ENCODE assay signal across 15 cellular contexts in genomic region chr4:119246177-119246576, GRCh38.
"Had no signal": no experiment of that assay in that cellular context is flagged by ENCODE, and none has a peak within 500 bp of the region (broad histone marks: within the 10 kb centered on the region; RNA-seq: fewer than 3 reads in every experiment).

No MANE protein-coding gene starts in this region.

- H3K9me3 Mint-ChIP-seq: activated B cell treated with CpG ODN at 0.5 μM for 24 hours; activated CD4-positive, alpha-beta T cell treated with anti-CD3 and anti-CD28 coated beads, Interleukin-2, amount 10 ng/mL, durations not matched to agents 24 days and 14 days; activated naive CD4-positive, alpha-beta T cell treated with anti-CD3 and anti-CD28 coated beads, Interleukin-2, amount 10 ng/mL, durations not matched to agents 7 days and 5 days; activated T-helper 17 cell treated with anti-CD3 and anti-CD28 coated beads, Interleukin-2, amount 50 U/mL, for 72 hours; natural killer cell had no signal

- H3K27me3 Mint-ChIP-seq: activated B cell treated with CpG ODN at 0.5 μM for 24 hours; activated CD4-positive, alpha-beta T cell treated with anti-CD3 and anti-CD28 coated beads, Interleukin-2, amount 10 ng/mL, durations not matched to agents 24 days and 14 days; activated naive CD4-positive, alpha-beta T cell treated with anti-CD3 and anti-CD28 coated beads, Interleukin-2, amount 10 ng/mL, durations not matched to agents 7 days and 5 days; activated T-helper 17 cell treated with anti-CD3 and anti-CD28 coated beads, Interleukin-2, amount 50 U/mL, for 72 hours had no signal

- H3K9me3 ChIP-seq: ascending aorta, colonic mucosa, esophagus squamous epithelium, tibial artery had no signal

- H3K4me3 ChIP-seq: ascending aorta, cardiac muscle cell, colonic mucosa, esophagus squamous epithelium, tibial artery had no signal

- H3K27me3 ChIP-seq: ascending aorta, cardiac muscle cell, colonic mucosa, esophagus squamous epithelium, tibial artery had no signal

- H3K27ac ChIP-seq: ascending aorta, cardiac muscle cell, colonic mucosa, esophagus squamous epithelium, tibial artery had no signal

- DNase-seq: activated B cell treated with CpG ODN at 0.5 μM for 24 hours; activated CD4-positive, alpha-beta T cell treated with anti-CD3 and anti-CD28 coated beads, Interleukin-2, amount 10 ng/mL, durations not matched to agents 24 days and 14 days; activated naive CD4-positive, alpha-beta T cell treated with anti-CD3 and anti-CD28 coated beads, Interleukin-2, amount 10 ng/mL, durations not matched to agents 7 days and 5 days; colonic mucosa; esophagus squamous epithelium; glutamatergic neuron; natural killer cell; retina; stimulated activated CD4-positive, alpha-beta T cell treated with anti-CD3 and anti-CD28 coated beads, Interleukin-2, amount 100 ng/mL, for 48 hours; stimulated activated naive CD4-positive, alpha-beta T cell; SW 1271; tibial artery had no signal

- H3K4me1 Mint-ChIP-seq: activated CD4-positive, alpha-beta T cell treated with anti-CD3 and anti-CD28 coated beads, Interleukin-2, amount 10 ng/mL, durations not matched to agents 24 days and 14 days; activated naive CD4-positive, alpha-beta T cell treated with anti-CD3 and anti-CD28 coated beads, Interleukin-2, amount 10 ng/mL, durations not matched to agents 7 days and 5 days; activated T-helper 17 cell treated with anti-CD3 and anti-CD28 coated beads, Interleukin-2, amount 50 U/mL, for 72 hours; natural killer cell had no signal

- H3K27ac Mint-ChIP-seq: activated CD4-positive, alpha-beta T cell treated with anti-CD3 and anti-CD28 coated beads, Interleukin-2, amount 10 ng/mL, durations not matched to agents 24 days and 14 days; activated T-helper 17 cell treated with anti-CD3 and anti-CD28 coated beads, Interleukin-2, amount 50 U/mL, for 72 hours; natural killer cell had no signal

- H3K4me1 ChIP-seq: colonic mucosa, esophagus squamous epithelium had no signal

- H3K4me3 Mint-ChIP-seq: activated B cell treated with CpG ODN at 0.5 μM for 24 hours; activated CD4-positive, alpha-beta T cell treated with anti-CD3 and anti-CD28 coated beads, Interleukin-2, amount 10 ng/mL, durations not matched to agents 24 days and 14 days; activated naive CD4-positive, alpha-beta T cell treated with anti-CD3 and anti-CD28 coated beads, Interleukin-2, amount 10 ng/mL, durations not matched to agents 7 days and 5 days; activated T-helper 17 cell treated with anti-CD3 and anti-CD28 coated beads, Interleukin-2, amount 50 U/mL, for 72 hours; natural killer cell had no signal

- ATAC-seq: activated T-helper 17 cell treated with anti-CD3 and anti-CD28 coated beads, Interleukin-2, amount 50 U/mL, for 72 hours; natural killer cell had no signal

- H3K36me3 ChIP-seq: colonic mucosa had no signal
